1 cellular context compared by ENCODE assay signal in genomic region chr11:134515081-134515960, GRCh38.
TF ChIP-seq lines count a peak whose summit lies in the region.

No MANE protein-coding gene starts in this region.

TF ChIP-seq in HepG2, 621 proteins besides CTCF, POLR2A, EP300 and RAD21 (continued from another document):
- TF ChIP-seq ZNF503 (CRISPR knock-in tag; IDR thresholded peaks at IDR 0.05), result no peak
- no peak for TF ChIP-seq CEBPZ (IDR thresholded peaks at IDR 0.05; ENCODE audit: low read length)
- no peak for TF ChIP-seq NFYB (CRISPR knock-in tag; IDR thresholded peaks at IDR 0.05)
- no peak for TF ChIP-seq SRY (CRISPR knock-in tag; IDR thresholded peaks at IDR 0.05)
